9 cellular contexts compared by ENCODE assay signal in genomic region chr18:76490040-76490439, GRCh38. TPM values are rescaled to one million over a fixed set of nuclear protein-coding genes. Genes with fewer than 3 reads are reported as not detected.
A peak's percentile ranks its signal among the peaks of the same experiment; 100 is the strongest.
DNase-seq lines count a peak whose midpoint lies in the region; ATAC-seq and TF ChIP-seq lines count a peak whose summit lies in the region.
"Had no signal": no experiment of that assay in that cellular context is flagged by ENCODE, and none has a peak within 500 bp of the region (broad histone marks: within the 10 kb centered on the region; RNA-seq: fewer than 3 reads in every experiment).

No MANE protein-coding gene starts in this region.

- no peak for DNase-seq in CD8-positive, alpha-beta memory T cell
- DNase-seq in osteocyte (ENCODE audit: extremely low spot score, unreplicated experiment) (no peak), HPDE6-E6E7 (ENCODE audit: extremely low spot score) (no peak), KG1 (lab: John Stamatoyannopoulos, UW) (no peak), GM20000 (ENCODE audit: low spot score) (no peak)

- H3K9ac ChIP-seq in KMS-11 (no peak overlapping the region), endocrine pancreas (ENCODE audit: control insufficient read depth, insufficient read depth, low read length) (peak overlapping the region; percentile 39)

- H3K4me1 ChIP-seq in CD8-positive, alpha-beta memory T cell (ENCODE audit: insufficient read depth, low read length): peaks cover 7% of the 10 kb centered on the region
- H3K4me1 ChIP-seq in KMS-11 (ENCODE audit: low read depth, poor library complexity, severe bottlenecking) (peaks cover 16% of the 10 kb centered on the region), endocrine pancreas (ENCODE audit: control insufficient read depth, insufficient read depth, low read length) (peaks cover 23% of the 10 kb centered on the region)

- POLR2A ChIA-PET in CD8-positive, alpha-beta memory T cell (lab: Charles Lee): no interaction called here

- H2AFZ ChIP-seq in KMS-11 (ENCODE audit: low read depth): no peak overlapping the region

- ATAC-seq in HG03442 (IDR thresholded peaks at IDR 0.05; ENCODE audit: unreplicated experiment): no peak

- peaks cover 31 to 40% (median 32%) of the 10 kb centered on the region in 3 donors for H3K4me1 Mint-ChIP-seq in CD8-positive, alpha-beta memory T cell
- H3K4me1 Mint-ChIP-seq in osteocyte (ENCODE audit: unreplicated experiment): peaks cover 51% of the 10 kb centered on the region

- H3K9me3 ChIP-seq in CD8-positive, alpha-beta memory T cell (ENCODE audit: low read length): no peaks in the 10 kb centered on the region
- H3K9me3 ChIP-seq in endocrine pancreas (ENCODE audit: control insufficient read depth, low read length): no peaks in the 10 kb centered on the region
- H3K9me3 ChIP-seq: pancreas had no signal

- peaks cover 49 to 79% of the 10 kb centered on the region in 2 donors for H3K27me3 Mint-ChIP-seq in CD8-positive, alpha-beta memory T cell
- H3K27me3 Mint-ChIP-seq in osteocyte (ENCODE audit: unreplicated experiment): no peaks in the 10 kb centered on the region

- CTCF ChIA-PET in CD8-positive, alpha-beta memory T cell (lab: Charles Lee): no interaction called here

- peaks cover 10% of the 10 kb centered on the region; the same call in 1 of the 2 replicates for H4K20me1 ChIP-seq in KMS-11 (ENCODE audit: insufficient read depth)

- no peak overlapping the region for H3K27ac ChIP-seq in CD8-positive, alpha-beta memory T cell (ENCODE audit: low read depth, low read length)
- H3K27ac ChIP-seq in KMS-11: no peak overlapping the region

- peak overlapping the region; percentile 83 to 89 (median 88) for H3K4me3 Mint-ChIP-seq in CD8-positive, alpha-beta memory T cell
- H3K4me3 Mint-ChIP-seq in osteocyte (ENCODE audit: unreplicated experiment): peak overlapping the region; percentile 94

- H3K36me3 Mint-ChIP-seq in CD8-positive, alpha-beta memory T cell: no peaks in the 10 kb centered on the region
- no peaks in the 10 kb centered on the region for H3K36me3 Mint-ChIP-seq in osteocyte (ENCODE audit: unreplicated experiment)

- H3K27ac Mint-ChIP-seq in CD8-positive, alpha-beta memory T cell: peak overlapping the region in 3 of 8 donors; percentile 16 to 91 (median 87)
- peak overlapping the region; percentile 16 for H3K27ac Mint-ChIP-seq in osteocyte (ENCODE audit: unreplicated experiment)

- peaks cover 71% of the 10 kb centered on the region for H3K79me2 ChIP-seq in KMS-11 (ENCODE audit: insufficient read depth, low read depth)

- H3K4me2 ChIP-seq in KMS-11: peak overlapping the region; percentile 85

- H3K36me3 ChIP-seq in CD8-positive, alpha-beta memory T cell (ENCODE audit: insufficient read depth, low read length): no peaks in the 10 kb centered on the region
- H3K36me3 ChIP-seq in KMS-11 (ENCODE audit: insufficient read depth) (no peaks in the 10 kb centered on the region), endocrine pancreas (ENCODE audit: control insufficient read depth, insufficient read depth, low read length) (no peaks in the 10 kb centered on the region)
- H3K36me3 ChIP-seq: pancreas had no signal

- no peaks in the 10 kb centered on the region for H3K9me3 Mint-ChIP-seq in CD8-positive, alpha-beta memory T cell
- no peaks in the 10 kb centered on the region for H3K9me3 Mint-ChIP-seq in osteocyte (ENCODE audit: unreplicated experiment)

- H3K27me3 ChIP-seq in CD8-positive, alpha-beta memory T cell (ENCODE audit: insufficient read depth, low read length, poor library complexity, severe bottlenecking): peaks cover 4% of the 10 kb centered on the region
- H3K27me3 ChIP-seq in KMS-11 (ENCODE audit: insufficient read depth, low read depth) (no peaks in the 10 kb centered on the region), endocrine pancreas (ENCODE audit: control insufficient read depth, insufficient read depth, low read length) (no peaks in the 10 kb centered on the region)
- H3K27me3 ChIP-seq: pancreas had no signal

- no peak overlapping the region for H3K4me3 ChIP-seq in CD8-positive, alpha-beta memory T cell (ENCODE audit: low read length)
- H3K4me3 ChIP-seq in KMS-11 (IDR thresholded peaks at IDR 0.05; ENCODE audit: insufficient read depth, low read depth, low read length) (no peak overlapping the region), endocrine pancreas (ENCODE audit: control insufficient read depth, insufficient read depth, low read length) (peak overlapping the region; percentile 92)

- TF ChIP-seq CTCF in KMS-11 (conservative IDR thresholded peaks at IDR 0.05; ENCODE audit: low read depth, low read length) (no peak), osteocyte (IDR thresholded peaks at IDR 0.05) (no peak), GM20000 (IDR thresholded peaks at IDR 0.05; ENCODE audit: extremely low read depth, missing control alignments) (no peak)

RNA-seq across cellular contexts. Expression of gene ZNF516, which starts 5.0 kb away (rescaled TPM):
- 1 to 10 TPM; 1.3 to 1.6 TPM for total RNA-seq in CD8-positive, alpha-beta memory T cell
- 1.9 TPM for polyA plus RNA-seq in CD8-positive, alpha-beta memory T cell
- total RNA-seq in osteocyte: 36.3 and 39.3 TPM in 2 replicates

Comparison
In these comparisons a context has a peak if more than half of its experiments do, and no peak if none do; other contexts are left out.
1. RNA of gene ZNF516, which starts 5.0 kb away (total RNA-seq): 36.3 to 39.3 TPM in osteocyte; 1.3 to 1.6 TPM in CD8-positive, alpha-beta memory T cell; every median in the first group is over 10 times any median in the second.